Comparison of ENCODE assay signal across 1 cellular context in genomic region chr9:124110307-124110915, GRCh38.
TF ChIP-seq lines count a peak whose summit lies in the region.

No MANE protein-coding gene starts in this region.

TF ChIP-seq in HepG2, 621 proteins besides CTCF, POLR2A, EP300 and RAD21 (continued from another document and continues in another):
- TF ChIP-seq, protein P1, sequence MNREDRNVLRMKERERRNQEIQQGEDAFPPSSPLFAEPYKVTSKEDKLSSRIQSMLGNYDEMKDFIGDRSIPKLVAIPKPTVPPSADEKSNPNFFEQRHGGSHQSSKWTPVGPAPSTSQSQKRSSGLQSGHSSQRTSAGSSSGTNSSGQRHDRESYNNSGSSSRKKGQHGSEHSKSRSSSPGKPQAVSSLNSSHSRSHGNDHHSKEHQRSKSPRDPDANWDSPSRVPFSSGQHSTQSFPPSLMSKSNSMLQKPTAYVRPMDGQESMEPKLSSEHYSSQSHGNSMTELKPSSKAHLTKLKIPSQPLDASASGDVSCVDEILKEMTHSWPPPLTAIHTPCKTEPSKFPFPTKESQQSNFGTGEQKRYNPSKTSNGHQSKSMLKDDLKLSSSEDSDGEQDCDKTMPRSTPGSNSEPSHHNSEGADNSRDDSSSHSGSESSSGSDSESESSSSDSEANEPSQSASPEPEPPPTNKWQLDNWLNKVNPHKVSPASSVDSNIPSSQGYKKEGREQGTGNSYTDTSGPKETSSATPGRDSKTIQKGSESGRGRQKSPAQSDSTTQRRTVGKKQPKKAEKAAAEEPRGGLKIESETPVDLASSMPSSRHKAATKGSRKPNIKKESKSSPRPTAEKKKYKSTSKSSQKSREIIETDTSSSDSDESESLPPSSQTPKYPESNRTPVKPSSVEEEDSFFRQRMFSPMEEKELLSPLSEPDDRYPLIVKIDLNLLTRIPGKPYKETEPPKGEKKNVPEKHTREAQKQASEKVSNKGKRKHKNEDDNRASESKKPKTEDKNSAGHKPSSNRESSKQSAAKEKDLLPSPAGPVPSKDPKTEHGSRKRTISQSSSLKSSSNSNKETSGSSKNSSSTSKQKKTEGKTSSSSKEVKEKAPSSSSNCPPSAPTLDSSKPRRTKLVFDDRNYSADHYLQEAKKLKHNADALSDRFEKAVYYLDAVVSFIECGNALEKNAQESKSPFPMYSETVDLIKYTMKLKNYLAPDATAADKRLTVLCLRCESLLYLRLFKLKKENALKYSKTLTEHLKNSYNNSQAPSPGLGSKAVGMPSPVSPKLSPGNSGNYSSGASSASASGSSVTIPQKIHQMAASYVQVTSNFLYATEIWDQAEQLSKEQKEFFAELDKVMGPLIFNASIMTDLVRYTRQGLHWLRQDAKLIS (CRISPR knock-in tag; IDR thresholded peaks at IDR 0.05), result peak; percentile 99
- TF ChIP-seq ZNF33A (CRISPR knock-in tag; IDR thresholded peaks at IDR 0.05; ENCODE audit: borderline replicate concordance), result peak; percentile 98
- TF ChIP-seq ZNF546 (CRISPR knock-in tag; conservative IDR thresholded peaks at IDR 0.05), result peak; percentile 100
- peak; percentile 100; the same call in 1 of the 2 replicates for TF ChIP-seq ZBTB20 (CRISPR knock-in tag; IDR thresholded peaks at IDR 0.05; ENCODE audit: borderline replicate concordance, low read depth)
- peak; percentile 100 for TF ChIP-seq ARHGAP35 (CRISPR knock-in tag; IDR thresholded peaks at IDR 0.05; ENCODE audit: borderline replicate concordance)
- peak; percentile 100 for TF ChIP-seq DZIP1 (CRISPR knock-in tag; IDR thresholded peaks at IDR 0.05)
- peak; percentile 70; the same call in 1 of the 2 replicates for TF ChIP-seq ZMYM2 (CRISPR knock-in tag; IDR thresholded peaks at IDR 0.05)
- TF ChIP-seq ZNF780A (CRISPR knock-in tag; IDR thresholded peaks at IDR 0.05), result peak; percentile 99
- peak; percentile 100 for TF ChIP-seq JARID2 (CRISPR knock-in tag; IDR thresholded peaks at IDR 0.05; ENCODE audit: insufficient replicate concordance)
- TF ChIP-seq ZNF652 (CRISPR knock-in tag; IDR thresholded peaks at IDR 0.05; ENCODE audit: borderline replicate concordance, low read depth), result peak; percentile 84
- TF ChIP-seq, protein P2, sequence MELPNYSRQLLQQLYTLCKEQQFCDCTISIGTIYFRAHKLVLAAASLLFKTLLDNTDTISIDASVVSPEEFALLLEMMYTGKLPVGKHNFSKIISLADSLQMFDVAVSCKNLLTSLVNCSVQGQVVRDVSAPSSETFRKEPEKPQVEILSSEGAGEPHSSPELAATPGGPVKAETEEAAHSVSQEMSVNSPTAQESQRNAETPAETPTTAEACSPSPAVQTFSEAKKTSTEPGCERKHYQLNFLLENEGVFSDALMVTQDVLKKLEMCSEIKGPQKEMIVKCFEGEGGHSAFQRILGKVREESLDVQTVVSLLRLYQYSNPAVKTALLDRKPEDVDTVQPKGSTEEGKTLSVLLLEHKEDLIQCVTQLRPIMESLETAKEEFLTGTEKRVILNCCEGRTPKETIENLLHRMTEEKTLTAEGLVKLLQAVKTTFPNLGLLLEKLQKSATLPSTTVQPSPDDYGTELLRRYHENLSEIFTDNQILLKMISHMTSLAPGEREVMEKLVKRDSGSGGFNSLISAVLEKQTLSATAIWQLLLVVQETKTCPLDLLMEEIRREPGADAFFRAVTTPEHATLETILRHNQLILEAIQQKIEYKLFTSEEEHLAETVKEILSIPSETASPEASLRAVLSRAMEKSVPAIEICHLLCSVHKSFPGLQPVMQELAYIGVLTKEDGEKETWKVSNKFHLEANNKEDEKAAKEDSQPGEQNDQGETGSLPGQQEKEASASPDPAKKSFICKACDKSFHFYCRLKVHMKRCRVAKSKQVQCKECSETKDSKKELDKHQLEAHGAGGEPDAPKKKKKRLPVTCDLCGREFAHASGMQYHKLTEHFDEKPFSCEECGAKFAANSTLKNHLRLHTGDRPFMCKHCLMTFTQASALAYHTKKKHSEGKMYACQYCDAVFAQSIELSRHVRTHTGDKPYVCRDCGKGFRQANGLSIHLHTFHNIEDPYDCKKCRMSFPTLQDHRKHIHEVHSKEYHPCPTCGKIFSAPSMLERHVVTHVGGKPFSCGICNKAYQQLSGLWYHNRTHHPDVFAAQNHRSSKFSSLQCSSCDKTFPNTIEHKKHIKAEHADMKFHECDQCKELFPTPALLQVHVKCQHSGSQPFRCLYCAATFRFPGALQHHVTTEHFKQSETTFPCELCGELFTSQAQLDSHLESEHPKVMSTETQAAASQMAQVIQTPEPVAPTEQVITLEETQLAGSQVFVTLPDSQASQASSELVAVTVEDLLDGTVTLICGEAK (IDR thresholded peaks at IDR 0.05), result no peak
- TF ChIP-seq, protein P2 (CRISPR knock-in tag; IDR thresholded peaks at IDR 0.05), result peak; percentile 97
- TF ChIP-seq ZMAT3 (CRISPR knock-in tag; conservative IDR thresholded peaks at IDR 0.05), result peak; percentile 100
- TF ChIP-seq ZBTB3 (CRISPR knock-in tag; IDR thresholded peaks at IDR 0.05; ENCODE audit: borderline replicate concordance, low read depth), result peak; percentile 98; the same call in 1 of the 2 replicates
- TF ChIP-seq ZFP36L2 (CRISPR knock-in tag; IDR thresholded peaks at IDR 0.05), result peak; percentile 100
- peak; percentile 94 for TF ChIP-seq ZNF350 (CRISPR knock-in tag; IDR thresholded peaks at IDR 0.05; ENCODE audit: borderline replicate concordance, low read depth)
- TF ChIP-seq ZNF44 (CRISPR knock-in tag; IDR thresholded peaks at IDR 0.05), result peak; percentile 99
- TF ChIP-seq ZNF382 (CRISPR knock-in tag; IDR thresholded peaks at IDR 0.05; ENCODE audit: borderline replicate concordance), result no peak
- TF ChIP-seq NCOR1 (IDR thresholded peaks at IDR 0.05; ENCODE audit: borderline replicate concordance, low read length), result no peak
- TF ChIP-seq THYN1 (CRISPR knock-in tag; IDR thresholded peaks at IDR 0.05; ENCODE audit: borderline replicate concordance, low read depth), result peak; percentile 93; the same call in 1 of the 2 replicates
- TF ChIP-seq ZFP82 (CRISPR knock-in tag; IDR thresholded peaks at IDR 0.05; ENCODE audit: borderline replicate concordance), result peak; percentile 99
- peak; percentile 100 for TF ChIP-seq KLF11 (CRISPR knock-in tag; IDR thresholded peaks at IDR 0.05)
- peak; percentile 94 for TF ChIP-seq SKIL (CRISPR knock-in tag; IDR thresholded peaks at IDR 0.05; ENCODE audit: borderline replicate concordance)
- TF ChIP-seq POLR2AphosphoS2 (IDR thresholded peaks at IDR 0.05; ENCODE audit: low read depth, low read length), result no peak
- peak; percentile 99 for TF ChIP-seq ATF7-NPFF (CRISPR knock-in tag; IDR thresholded peaks at IDR 0.05; ENCODE audit: low read depth)
- peak; percentile 83 for TF ChIP-seq HIVEP1 (CRISPR knock-in tag; IDR thresholded peaks at IDR 0.05)
- peak; percentile 100 for TF ChIP-seq FOXO4 (CRISPR knock-in tag; conservative IDR thresholded peaks at IDR 0.05)
- TF ChIP-seq WIZ (CRISPR knock-in tag; IDR thresholded peaks at IDR 0.05), result peak; percentile 100
- peak; percentile 89; the same call in 1 of the 2 replicates for TF ChIP-seq ZNF550 (CRISPR knock-in tag; IDR thresholded peaks at IDR 0.05; ENCODE audit: borderline replicate concordance)
- TF ChIP-seq, protein P3, sequence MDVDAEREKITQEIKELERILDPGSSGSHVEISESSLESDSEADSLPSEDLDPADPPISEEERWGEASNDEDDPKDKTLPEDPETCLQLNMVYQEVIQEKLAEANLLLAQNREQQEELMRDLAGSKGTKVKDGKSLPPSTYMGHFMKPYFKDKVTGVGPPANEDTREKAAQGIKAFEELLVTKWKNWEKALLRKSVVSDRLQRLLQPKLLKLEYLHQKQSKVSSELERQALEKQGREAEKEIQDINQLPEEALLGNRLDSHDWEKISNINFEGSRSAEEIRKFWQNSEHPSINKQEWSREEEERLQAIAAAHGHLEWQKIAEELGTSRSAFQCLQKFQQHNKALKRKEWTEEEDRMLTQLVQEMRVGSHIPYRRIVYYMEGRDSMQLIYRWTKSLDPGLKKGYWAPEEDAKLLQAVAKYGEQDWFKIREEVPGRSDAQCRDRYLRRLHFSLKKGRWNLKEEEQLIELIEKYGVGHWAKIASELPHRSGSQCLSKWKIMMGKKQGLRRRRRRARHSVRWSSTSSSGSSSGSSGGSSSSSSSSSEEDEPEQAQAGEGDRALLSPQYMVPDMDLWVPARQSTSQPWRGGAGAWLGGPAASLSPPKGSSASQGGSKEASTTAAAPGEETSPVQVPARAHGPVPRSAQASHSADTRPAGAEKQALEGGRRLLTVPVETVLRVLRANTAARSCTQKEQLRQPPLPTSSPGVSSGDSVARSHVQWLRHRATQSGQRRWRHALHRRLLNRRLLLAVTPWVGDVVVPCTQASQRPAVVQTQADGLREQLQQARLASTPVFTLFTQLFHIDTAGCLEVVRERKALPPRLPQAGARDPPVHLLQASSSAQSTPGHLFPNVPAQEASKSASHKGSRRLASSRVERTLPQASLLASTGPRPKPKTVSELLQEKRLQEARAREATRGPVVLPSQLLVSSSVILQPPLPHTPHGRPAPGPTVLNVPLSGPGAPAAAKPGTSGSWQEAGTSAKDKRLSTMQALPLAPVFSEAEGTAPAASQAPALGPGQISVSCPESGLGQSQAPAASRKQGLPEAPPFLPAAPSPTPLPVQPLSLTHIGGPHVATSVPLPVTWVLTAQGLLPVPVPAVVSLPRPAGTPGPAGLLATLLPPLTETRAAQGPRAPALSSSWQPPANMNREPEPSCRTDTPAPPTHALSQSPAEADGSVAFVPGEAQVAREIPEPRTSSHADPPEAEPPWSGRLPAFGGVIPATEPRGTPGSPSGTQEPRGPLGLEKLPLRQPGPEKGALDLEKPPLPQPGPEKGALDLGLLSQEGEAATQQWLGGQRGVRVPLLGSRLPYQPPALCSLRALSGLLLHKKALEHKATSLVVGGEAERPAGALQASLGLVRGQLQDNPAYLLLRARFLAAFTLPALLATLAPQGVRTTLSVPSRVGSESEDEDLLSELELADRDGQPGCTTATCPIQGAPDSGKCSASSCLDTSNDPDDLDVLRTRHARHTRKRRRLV (CRISPR knock-in tag; IDR thresholded peaks at IDR 0.05), result peak; percentile 98
- TF ChIP-seq ZNF12 (CRISPR knock-in tag; IDR thresholded peaks at IDR 0.05), result peak; percentile 99
- TF ChIP-seq ZSCAN9 (CRISPR knock-in tag; IDR thresholded peaks at IDR 0.05; ENCODE audit: borderline replicate concordance), result peak; percentile 100
- TF ChIP-seq HMGA1 (CRISPR knock-in tag; conservative IDR thresholded peaks at IDR 0.05), result no peak
- TF ChIP-seq ELF1 (CRISPR knock-in tag; IDR thresholded peaks at IDR 0.05), result peak; percentile 81
